In the genomic region with DNA sequence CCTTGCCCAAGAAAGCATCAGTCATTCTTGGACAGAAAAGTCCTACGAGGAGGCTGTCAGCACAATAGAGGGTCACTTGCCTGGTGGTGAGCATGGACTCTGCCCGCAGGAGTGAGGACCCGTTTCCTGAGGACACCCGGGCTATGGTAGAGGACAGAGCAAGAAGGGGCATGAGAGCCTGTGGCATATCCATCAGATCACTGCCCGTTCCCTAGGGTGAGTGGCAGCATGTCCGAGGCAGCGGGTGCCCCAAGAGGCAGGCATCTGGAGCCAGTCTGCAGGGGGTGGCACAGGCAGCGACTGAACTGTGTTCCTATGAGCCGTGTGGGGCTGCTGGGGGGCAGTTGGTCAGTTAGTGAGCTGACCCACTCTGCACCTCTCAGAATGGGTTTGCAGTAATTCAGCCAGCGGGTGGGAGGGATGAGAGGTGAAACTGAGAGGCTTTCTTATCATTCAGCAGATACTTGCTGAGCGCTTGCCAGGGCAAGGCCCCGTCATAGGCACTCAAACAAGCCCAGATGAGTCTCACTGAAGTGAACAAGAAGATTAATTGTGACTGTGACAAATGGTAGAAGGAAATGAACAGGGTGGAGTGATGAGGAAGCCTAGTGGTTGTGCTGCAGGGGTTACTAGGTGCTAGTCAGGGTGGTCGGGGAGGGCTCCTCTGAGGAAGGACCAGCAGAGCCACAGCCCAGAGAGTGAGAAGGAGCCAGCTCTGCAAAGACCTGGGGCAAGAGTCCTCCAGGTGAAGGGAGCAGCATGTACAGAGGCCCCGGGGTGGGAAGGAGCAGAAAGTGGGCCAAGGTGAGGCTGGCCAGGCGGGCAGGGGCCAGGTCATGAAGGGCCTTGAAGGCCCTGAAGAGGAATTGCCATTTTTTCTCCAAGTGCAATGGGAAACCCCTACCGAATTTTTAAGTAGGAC, we compare ENCODE assay signal across 16 cellular contexts.
DNase-seq lines count a peak whose midpoint lies in the region; ATAC-seq and TF ChIP-seq lines count a peak whose summit lies in the region.
"Had no signal": no experiment of that assay in that cellular context is flagged by ENCODE, and none has a peak within 500 bp of the region (broad histone marks: within the 10 kb centered on the region; RNA-seq: fewer than 3 reads in every experiment).

No MANE protein-coding gene starts in this region.

- DNase-seq in activated T-cell treated with anti-CD3 and anti-CD28 coated beads, Interleukin-2, amount 50 U/mL, for 24 hours = no peak
- DNase-seq in activated T-cell treated with anti-CD3 and anti-CD28 coated beads, Interleukin-2, amount 50 U/mL, for 48 hours = no peak
- DNase-seq in adipocyte (ENCODE audit: low read depth) (no peak), cardiac muscle cell (ENCODE audit: low read depth in 1 of 2, low spot score in 1 of 2) (peak in 1 of 2 donors; percentile 46), suprapubic skin (ENCODE audit: low spot score in 2 of 2) (no peak), HAP-1 (ENCODE audit: low spot score in 2 of 2) (no peak)
- DNase-seq: Karpas-422; NCI-H2029; NK-92 treated with Interleukin-12 subunit alpha and Interleukin-12 subunit beta, amount 100 ng/mL, for 24 hours; spleen had no signal

- ATAC-seq in GM21526 (IDR thresholded peaks at IDR 0.05; ENCODE audit: low FRiP score, unreplicated experiment) = no peak
- no peak for ATAC-seq in HG03196 (IDR thresholded peaks at IDR 0.05; ENCODE audit: unreplicated experiment)
- ATAC-seq: left lobe of liver had no signal

- H3K36me3 ChIP-seq in adipocyte (ENCODE audit: control insufficient read depth, insufficient read depth, low read length, severe bottlenecking) (peaks cover 21% of the 10 kb centered on the region), cardiac muscle cell (no peaks in the 10 kb centered on the region), suprapubic skin (peaks cover 32% of the 10 kb centered on the region), HAP-1 (replicated peaks) (no peaks in the 10 kb centered on the region)

- no peak overlapping the region for H3K4me3 Mint-ChIP-seq in activated T-cell treated with anti-CD3 and anti-CD28 coated beads, Interleukin-2, amount 50 U/mL, for 24 hours
- H3K4me3 Mint-ChIP-seq: activated naive CD4-positive, alpha-beta T cell treated with anti-CD3 and anti-CD28 coated beads, Interleukin-2, amount 50 U/mL, for 24 hours had no signal

- in situ Hi-C loops in HAP-1 (cut with MboI; ENCODE audit: low sequenced_read_pairs) = no loop called here

- H3K9ac ChIP-seq in adipocyte (ENCODE audit: low read length) = peak overlapping the region; percentile 20

- H3K27me3 Mint-ChIP-seq in activated T-cell treated with anti-CD3 and anti-CD28 coated beads, Interleukin-2, amount 50 U/mL, for 24 hours = no peaks in the 10 kb centered on the region
- H3K27me3 Mint-ChIP-seq: activated naive CD4-positive, alpha-beta T cell treated with anti-CD3 and anti-CD28 coated beads, Interleukin-2, amount 50 U/mL, for 24 hours had no signal

- H3K36me3 Mint-ChIP-seq in activated T-cell treated with anti-CD3 and anti-CD28 coated beads, Interleukin-2, amount 50 U/mL, for 24 hours (ENCODE audit: low read depth) = peaks cover 100% of the 10 kb centered on the region

- 66% methylated on average over 10 of the region's 16 CpGs for WGBS in suprapubic skin

- TF ChIP-seq CTCF in cardiac muscle cell (IDR thresholded peaks at IDR 0.05; ENCODE audit: low read depth, low read length) = no peak
- no peak for TF ChIP-seq CTCF in suprapubic skin (IDR thresholded peaks at IDR 0.05)

- H3K27ac Mint-ChIP-seq in activated T-cell treated with anti-CD3 and anti-CD28 coated beads, Interleukin-2, amount 50 U/mL, for 24 hours = peak overlapping the region; percentile 10
- H3K27ac Mint-ChIP-seq: activated naive CD4-positive, alpha-beta T cell treated with anti-CD3 and anti-CD28 coated beads, Interleukin-2, amount 50 U/mL, for 24 hours had no signal

- H3K4me3 ChIP-seq in adipocyte (ENCODE audit: low read length) (peak overlapping the region; percentile 14), cardiac muscle cell (no peak overlapping the region), suprapubic skin (no peak overlapping the region), HAP-1 (no peak overlapping the region)
- H3K4me3 ChIP-seq: SJSA1, spleen had no signal

- peaks cover 32% of the 10 kb centered on the region for H3K4me1 ChIP-seq in adipocyte (ENCODE audit: control insufficient read depth, insufficient read depth, low read length)
- peaks cover 31% of the 10 kb centered on the region for H3K4me1 ChIP-seq in cardiac muscle cell (ENCODE audit: low read depth)
- peaks cover 39% of the 10 kb centered on the region for H3K4me1 ChIP-seq in suprapubic skin
- H3K4me1 ChIP-seq in HAP-1 = no peaks in the 10 kb centered on the region
- H3K4me1 ChIP-seq: spleen had no signal

- peaks cover 11% of the 10 kb centered on the region for H3K9me3 ChIP-seq in adipocyte (ENCODE audit: control insufficient read depth, low read length)
- peaks cover 2% of the 10 kb centered on the region for H3K9me3 ChIP-seq in cardiac muscle cell (ENCODE audit: low read depth)
- H3K9me3 ChIP-seq in suprapubic skin = no peaks in the 10 kb centered on the region
- no peaks in the 10 kb centered on the region for H3K9me3 ChIP-seq in HAP-1
- H3K9me3 ChIP-seq: neutrophil, SJSA1 had no signal

- H3K27ac ChIP-seq in cardiac muscle cell (peak overlapping the region; percentile 57), suprapubic skin (peak overlapping the region; percentile 57)
- H3K27ac ChIP-seq: neutrophil, SJSA1 had no signal

- peaks cover 29% of the 10 kb centered on the region for H3K4me1 Mint-ChIP-seq in activated T-cell treated with anti-CD3 and anti-CD28 coated beads, Interleukin-2, amount 50 U/mL, for 24 hours (ENCODE audit: low read depth)
- H3K4me1 Mint-ChIP-seq: activated naive CD4-positive, alpha-beta T cell treated with anti-CD3 and anti-CD28 coated beads, Interleukin-2, amount 50 U/mL, for 24 hours had no signal

- H3K9me3 Mint-ChIP-seq in activated T-cell treated with anti-CD3 and anti-CD28 coated beads, Interleukin-2, amount 50 U/mL, for 24 hours = peaks cover 14% of the 10 kb centered on the region
- H3K9me3 Mint-ChIP-seq: activated naive CD4-positive, alpha-beta T cell treated with anti-CD3 and anti-CD28 coated beads, Interleukin-2, amount 50 U/mL, for 24 hours had no signal

- H3K27me3 ChIP-seq in adipocyte (replicated peaks; ENCODE audit: control insufficient read depth, insufficient read depth, low read length) (no peaks in the 10 kb centered on the region), cardiac muscle cell (no peaks in the 10 kb centered on the region), suprapubic skin (no peaks in the 10 kb centered on the region), HAP-1 (ENCODE audit: low read depth) (no peaks in the 10 kb centered on the region)
- H3K27me3 ChIP-seq: neutrophil, SJSA1, spleen had no signal

- no peak for TF ChIP-seq POLR2A in suprapubic skin (IDR thresholded peaks at IDR 0.05)

- no peak for TF ChIP-seq EP300 in suprapubic skin (IDR thresholded peaks at IDR 0.05)
